22 cellular contexts compared by ENCODE assay signal in the genomic region with DNA sequence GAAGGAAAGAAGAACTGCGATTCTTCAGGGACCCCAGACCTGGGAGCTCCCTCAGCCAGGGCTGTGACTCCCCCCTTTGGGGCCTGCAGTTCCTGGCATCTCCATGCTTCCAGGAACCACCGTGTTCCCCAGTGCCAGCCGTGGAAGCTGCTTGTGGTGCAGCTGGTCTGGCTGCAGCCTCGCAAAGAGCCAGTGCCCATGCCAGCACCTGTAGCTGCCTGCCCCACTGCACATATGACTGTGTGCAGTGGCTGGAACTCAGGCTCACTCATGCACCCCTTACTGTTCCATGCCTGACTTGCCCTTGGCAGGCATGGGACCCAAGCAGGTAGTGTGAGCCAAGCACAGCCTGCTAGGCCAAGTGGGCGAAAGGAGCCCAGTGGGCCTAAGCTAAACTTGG.
"Had no signal": no experiment of that assay in that cellular context is flagged by ENCODE, and none has a peak within 500 bp of the region (broad histone marks: within the 10 kb centered on the region; RNA-seq: fewer than 3 reads in every experiment).

No MANE protein-coding gene starts in this region.

- DNase-seq: caudate nucleus; cerebellar nuclear complex; cortex of kidney; head of caudate nucleus; left colon; left ventricle myocardium inferior; naive B cell; right lobe of liver; stimulated activated CD4-positive, alpha-beta T cell treated with anti-CD3 and anti-CD28 coated beads, Interleukin-2, amount 100 ng/mL, for 24 hours; stimulated activated CD4-positive, alpha-beta T cell treated with anti-CD3 and anti-CD28 coated beads, Interleukin-4, amount 100 ng/mL, for 24 hours; stimulated activated naive CD8-positive, alpha-beta T cell treated with anti-CD3 and anti-CD28 coated beads, Interleukin-15, Interleukin-2, amounts not matched to agents 100 U/mL and 50 U/mL, for 24 hours; substantia nigra; testis; transverse colon had no signal

- H3K9ac ChIP-seq: parathyroid adenoma had no signal

- H3K4me1 ChIP-seq: left ventricle myocardium inferior, parathyroid adenoma, right lobe of liver, testis, transverse colon had no signal

- FAIRE-seq: frontal cortex, urothelium cell line had no signal

- H3K9me3 ChIP-seq: left ventricle myocardium inferior, right lobe of liver, testis, transverse colon had no signal

- H3K27me3 ChIP-seq: hepatocyte, right lobe of liver, testis, transverse colon had no signal

- ATAC-seq: left colon; mucosa of descending colon; natural killer cell treated with Interleukin-12 subunit alpha and Interleukin-12 subunit beta and Interleukin-15 and Interleukin-18, amount 100 ng/mL, for 72 hours; right lobe of liver; stimulated activated naive CD8-positive, alpha-beta T cell treated with anti-CD3 and anti-CD28 coated beads, Interleukin-15, Interleukin-2, amounts not matched to agents 100 U/mL and 50 U/mL, for 24 hours had no signal

- H3K4me3 ChIP-seq: hepatocyte, left ventricle myocardium inferior, lung, mucosa of descending colon, right lobe of liver, smooth muscle cell, testis, transverse colon had no signal

- H3K27ac ChIP-seq: hepatocyte, left ventricle myocardium inferior, parathyroid adenoma, right lobe of liver, testis, transverse colon had no signal

- H3K36me3 ChIP-seq: left ventricle myocardium inferior, right lobe of liver, transverse colon had no signal
